10 cellular contexts compared by ENCODE assay signal in the genomic region with DNA sequence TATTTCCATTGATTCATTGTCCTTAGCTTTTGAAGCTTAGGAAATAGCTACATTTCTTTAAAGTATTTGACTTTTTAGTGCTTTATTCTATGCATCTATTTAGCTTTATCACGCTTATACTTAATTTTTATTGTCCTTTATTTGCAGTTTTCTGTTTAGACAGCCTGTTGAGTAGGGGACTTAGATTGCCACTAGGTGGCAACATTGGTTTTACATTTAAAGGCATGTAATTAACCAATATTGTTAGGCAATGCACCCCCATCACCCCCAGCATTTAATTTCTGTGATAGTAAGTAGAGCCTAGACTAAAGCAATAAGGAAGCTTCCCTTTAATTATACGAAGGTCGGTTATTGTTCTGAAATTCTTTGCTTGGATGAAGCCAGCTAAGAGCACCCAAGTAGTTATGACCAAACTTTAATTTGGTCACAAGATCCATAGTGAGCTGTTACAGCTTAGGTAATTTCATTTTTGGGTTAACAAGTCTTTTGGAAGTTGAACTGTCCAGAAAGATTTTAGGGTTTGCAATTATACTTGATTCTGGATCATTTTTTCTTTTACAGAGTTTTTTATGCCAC. TPM values are rescaled to one million over a fixed set of nuclear protein-coding genes. Genes with fewer than 3 reads are reported as not detected.
DNase-seq lines count a peak whose midpoint lies in the region; ATAC-seq and TF ChIP-seq lines count a peak whose summit lies in the region.
"Had no signal": no experiment of that assay in that cellular context is flagged by ENCODE, and none has a peak within 500 bp of the region (broad histone marks: within the 10 kb centered on the region; RNA-seq: fewer than 3 reads in every experiment).

No MANE protein-coding gene starts in this region.

- H3K4me1 ChIP-seq in KMS-11 (ENCODE audit: low read depth, poor library complexity, severe bottlenecking) (no peaks in the 10 kb centered on the region), SK-N-SH (ENCODE audit: control insufficient read depth in 1 of 2, insufficient read depth in 2 of 2, low read depth in 1 of 2, low read length in 1 of 2) (no peaks in the 10 kb centered on the region; a peak in 1 of 4 replicates)

- H3K79me2 ChIP-seq in KMS-11 (ENCODE audit: insufficient read depth, low read depth) (no peaks in the 10 kb centered on the region), SK-N-SH (ENCODE audit: insufficient read depth) (no peaks in the 10 kb centered on the region)

- peak; percentile 85 for TF ChIP-seq RAD21 in SK-N-SH (IDR thresholded peaks at IDR 0.05; ENCODE audit: low read length)

- DNase-seq in DMS53 (lab: John Stamatoyannopoulos, UW) (peak; percentile 75), SK-N-SH (peak; percentile 52), fibroblast of villous mesenchyme (ENCODE audit: low read depth) (peak; percentile 64), renal cortical epithelial cell (ENCODE audit: low read depth) (peak; percentile 61), GDM1 (lab: John Stamatoyannopoulos, UW) (no peak)
- DNase-seq in activated CD4-positive, alpha-beta T cell treated with anti-CD3 and anti-CD28 coated beads for 4 hours, result no peak

- H3K4me2 ChIP-seq in KMS-11 (no peak overlapping the region), SK-N-SH (no peak overlapping the region)

- H3K36me3 ChIP-seq in KMS-11 (ENCODE audit: insufficient read depth) (no peaks in the 10 kb centered on the region), SK-N-SH (replicated peaks in 1 of 2; ENCODE audit: control insufficient read depth in 1 of 2, insufficient read depth in 2 of 2, low read length in 1 of 2) (no peaks in the 10 kb centered on the region)
- H3K36me3 ChIP-seq: neutrophil had no signal

- H3K9me2 ChIP-seq in SK-N-SH, result no peaks in the 10 kb centered on the region

- TF ChIP-seq EP300 in SK-N-SH (IDR thresholded peaks at IDR 0.05; ENCODE audit: borderline replicate concordance in 1 of 2, low read depth in 1 of 2, low read length in 1 of 2), result no peak

- WGBS in SK-N-SH (ENCODE audit: low lambda C conversion rate), result 19% methylated on average over 3 of the region's 3 CpGs

- H3K4me3 ChIP-seq in KMS-11 (IDR thresholded peaks at IDR 0.05; ENCODE audit: insufficient read depth, low read depth, low read length), result no peak overlapping the region
- H3K4me3 ChIP-seq in SK-N-SH (ENCODE audit: low read depth in 2 of 2, low read length in 1 of 2), result no peak overlapping the region
- no peak overlapping the region for H3K4me3 ChIP-seq in fibroblast of villous mesenchyme (ENCODE audit: low read depth, low read length)
- H3K4me3 ChIP-seq: SK-N-MC had no signal

- POLR2A ChIA-PET in SK-N-SH (lab: Yijun Ruan, JAX), result no interaction called here

- ATAC-seq in GM18907 (IDR thresholded peaks at IDR 0.05; ENCODE audit: unreplicated experiment), result no peak

- TF ChIP-seq CTCF in KMS-11 (conservative IDR thresholded peaks at IDR 0.05; ENCODE audit: low read depth, low read length), result peak; percentile 78
- TF ChIP-seq CTCF in SK-N-SH (IDR thresholded peaks at IDR 0.05), result peak; percentile 91
- TF ChIP-seq CTCF in fibroblast of villous mesenchyme (IDR thresholded peaks at IDR 0.05; ENCODE audit: insufficient read depth, low read depth, low read length), result peak; percentile 75

- CTCF ChIA-PET in SK-N-SH (lab: Yijun Ruan, JAX), result interaction anchor here (0.6 to 26.3 kb wide), 79 partner anchors 9 to 1174 kb away, joined by 3 to 383 read pairs (median 4); a partner anchor contains a TSS

- no peaks in the 10 kb centered on the region for H3K9me3 ChIP-seq in SK-N-SH
- H3K9me3 ChIP-seq: neutrophil had no signal

- no peaks in the 10 kb centered on the region for H4K20me1 ChIP-seq in KMS-11 (ENCODE audit: insufficient read depth)
- H4K20me1 ChIP-seq in SK-N-SH (ENCODE audit: insufficient read depth), result no peaks in the 10 kb centered on the region

- H3K9ac ChIP-seq in KMS-11, result no peak overlapping the region
- H3K9ac ChIP-seq in SK-N-SH, result no peak overlapping the region

- H3K27ac ChIP-seq in KMS-11, result no peak overlapping the region
- no peak overlapping the region for H3K27ac ChIP-seq in SK-N-SH (ENCODE audit: low read depth in 2 of 2, low read length in 1 of 2)
- H3K27ac ChIP-seq: neutrophil, SK-N-MC had no signal

- H2AFZ ChIP-seq in KMS-11 (ENCODE audit: low read depth) (no peak overlapping the region), SK-N-SH (ENCODE audit: low read depth) (no peak overlapping the region)

- H3F3A ChIP-seq in SK-N-SH (replicated peaks; ENCODE audit: insufficient read depth), result no peaks in the 10 kb centered on the region

- H3K27me3 ChIP-seq in KMS-11 (ENCODE audit: insufficient read depth, low read depth) (no peaks in the 10 kb centered on the region), SK-N-SH (ENCODE audit: insufficient read depth) (no peaks in the 10 kb centered on the region)
- H3K27me3 ChIP-seq: neutrophil had no signal

TF ChIP-seq in SK-N-SH, 30 proteins besides CTCF, POLR2A, EP300 and RAD21:
- TF ChIP-seq SMC3 (IDR thresholded peaks at IDR 0.05; ENCODE audit: low read depth, low read length) (peak; percentile 79), RCOR1 (IDR thresholded peaks at IDR 0.05; ENCODE audit: low read length) (no peak), FOXJ3 (CRISPR knock-in tag; IDR thresholded peaks at IDR 0.05) (no peak), RFX5 (IDR thresholded peaks at IDR 0.05; ENCODE audit: low read length) (no peak), MEF2A (IDR thresholded peaks at IDR 0.05; ENCODE audit: borderline replicate concordance, low read depth) (no peak)
TF ChIP-seq in SK-N-SH: peak in this region for 1.

RNA-seq across cellular contexts. Expression of a gene that starts 36.5 kb away (rescaled TPM):
- 2.4 and 2.8 TPM in 2 replicates for polyA plus RNA-seq in SK-N-SH (2012; rRNA removed)
- 3.6 and 3.9 TPM in 2 replicates for polyA plus RNA-seq in SK-N-SH (2012; cell fraction: cytosol; rRNA removed)
- polyA plus RNA-seq in SK-N-SH (2012; cell fraction: nucleus; rRNA removed), result 1.0 and 2.0 TPM in 2 replicates
- 12.2 and 16.0 TPM in 2 replicates for total RNA-seq in fibroblast of villous mesenchyme
- 8.5 and 9.9 TPM in 2 replicates for total RNA-seq in renal cortical epithelial cell

Comparison
In these comparisons a context has a peak if more than half of its experiments do, and no peak if none do; other contexts are left out.
1. DNase-seq: peak in DMS53 (single experiment), SK-N-SH (single experiment), fibroblast of villous mesenchyme (single experiment) and renal cortical epithelial cell (single experiment); none in GDM1 (single experiment) and activated CD4-positive, alpha-beta T cell treated with anti-CD3 and anti-CD28 coated beads for 4 hours (0 of 2).
2. Peak in every context shown above with its lines, with median percentiles within 50 percentile points of each other: CTCF ChIP-seq.